Comparison of ENCODE assay signal across 12 cellular contexts in genomic region chr12:119642986-119643385, GRCh38. TPM values are rescaled to one million over a fixed set of nuclear protein-coding genes. Genes with fewer than 3 reads are reported as not detected.
DNase-seq lines count a peak whose midpoint lies in the region; ATAC-seq, FAIRE-seq and TF ChIP-seq lines count a peak whose summit lies in the region.
"Had no signal": no experiment of that assay in that cellular context is flagged by ENCODE, and none has a peak within 500 bp of the region (broad histone marks: within the 10 kb centered on the region; RNA-seq: fewer than 3 reads in every experiment).

No MANE protein-coding gene starts in this region.

- H3K79me2 ChIP-seq in DND-41 (ENCODE audit: insufficient read depth, low read length) (no peaks in the 10 kb centered on the region), K562 (ENCODE audit: control insufficient read depth, insufficient read depth, low read length) (no peaks in the 10 kb centered on the region), neural progenitor cell (ENCODE audit: low read depth) (no peaks in the 10 kb centered on the region)

- H3K27me3 ChIP-seq in DND-41 (ENCODE audit: insufficient read depth, low read length, poor library complexity) = no peaks in the 10 kb centered on the region
- H3K27me3 ChIP-seq in K562 (ENCODE audit: control insufficient read depth in 2 of 2, insufficient read depth in 2 of 2, low read length in 2 of 2) = peaks cover 13 to 17% of the 10 kb centered on the region in 2 experiments; a peak in 2 of 5 replicates
- peaks cover 1% of the 10 kb centered on the region for H3K27me3 ChIP-seq in neural progenitor cell
- H3K27me3 ChIP-seq: ascending aorta had no signal

- intact Hi-C loops in K562 (cut with micrococcal nuclease) (loop anchor here (10.0 kb wide), 1 partner anchor 528 kb away; no protein-coding TSS in a partner anchor), cardiac septum (cut with DNase I) (no loop called here)

- no peaks in the 10 kb centered on the region for H3K9me1 ChIP-seq in K562 (ENCODE audit: control insufficient read depth, insufficient read depth, low read length)

- no peaks in the 10 kb centered on the region for H3F3A ChIP-seq in neural progenitor cell (ENCODE audit: low read depth)

- no peaks in the 10 kb centered on the region for H3K36me3 Mint-ChIP-seq in neural progenitor cell

- no peaks in the 10 kb centered on the region for H3K4me1 Mint-ChIP-seq in neural progenitor cell

- 2% methylated on average over 4 of the region's 4 CpGs for WGBS in K562 (ENCODE audit: insufficient coverage, low coverage, missing lambda C conversion rate)

- H3K27ac ChIP-seq in DND-41 (ENCODE audit: low read length) = no peak overlapping the region
- no peak overlapping the region for H3K27ac ChIP-seq in K562 (ENCODE audit: extremely low read depth, low read depth, low read length)
- no peak overlapping the region for H3K27ac ChIP-seq in neural progenitor cell
- H3K27ac ChIP-seq: ascending aorta had no signal

- in situ Hi-C loops in K562 (cut with MboI) = no loop called here

- H3K4me2 ChIP-seq in DND-41 (ENCODE audit: insufficient read depth, low read length) (no peak overlapping the region), K562 (ENCODE audit: insufficient read depth, low read length) (no peak overlapping the region), neural progenitor cell (no peak overlapping the region)

- no peaks in the 10 kb centered on the region for H3K36me3 ChIP-seq in DND-41 (ENCODE audit: insufficient read depth, low read length)
- no peaks in the 10 kb centered on the region for H3K36me3 ChIP-seq in K562 (ENCODE audit: control insufficient read depth, insufficient read depth, low read length)
- H3K36me3 ChIP-seq in neural progenitor cell = no peaks in the 10 kb centered on the region
- H3K36me3 ChIP-seq: ascending aorta had no signal

- no peaks in the 10 kb centered on the region for H3K9me3 ChIP-seq in DND-41 (ENCODE audit: insufficient read depth, low read length, severe bottlenecking)
- H3K9me3 ChIP-seq in K562 (replicated peaks; ENCODE audit: control insufficient read depth, insufficient read depth, low read depth, low read length) = no peaks in the 10 kb centered on the region
- H3K9me3 ChIP-seq in neural progenitor cell (ENCODE audit: low read depth) = no peaks in the 10 kb centered on the region
- H3K9me3 ChIP-seq: ascending aorta had no signal

- H3K9ac ChIP-seq in DND-41 (ENCODE audit: low read depth, low read length) (no peak overlapping the region), K562 (ENCODE audit: insufficient read depth in 1 of 2, low read depth in 2 of 2, low read length in 2 of 2) (no peak overlapping the region), neural progenitor cell (no peak overlapping the region)

- POLR2A ChIA-PET in HEK293T (lab: Yijun Ruan, JAX) (no interaction called here), K562 (lab: Yijun Ruan, JAX) (interaction anchor here (0.6 to 1.5 kb wide), 5 partner anchors 9 to 521 kb away, joined by 3 to 5 read pairs (median 3); no protein-coding TSS in a partner anchor)

- no peak overlapping the region for H2AFZ ChIP-seq in DND-41 (ENCODE audit: low read depth, low read length)
- H2AFZ ChIP-seq in K562 (ENCODE audit: low read depth, low read length) = no peak overlapping the region
- H2AFZ ChIP-seq in neural progenitor cell (replicated peaks) = no peak overlapping the region

- no peak for ATAC-seq in DND-41 (ENCODE audit: insufficient read depth, low read depth)
- ATAC-seq in K562 = peak; percentile 87
- no peak for ATAC-seq in HG03025 (IDR thresholded peaks at IDR 0.05; ENCODE audit: low FRiP score, unreplicated experiment)
- no peak for ATAC-seq in HG02763 (IDR thresholded peaks at IDR 0.05; ENCODE audit: unreplicated experiment)

- DNase-seq in DND-41 (no peak), HEK293T (ENCODE audit: extremely low spot score) (peak; percentile 10), K562 (ENCODE audit: extremely low read depth in 1 of 4, low spot score in 3 of 4) (peak; percentile 29 to 38 (median 35)), neural progenitor cell (ENCODE audit: low spot score) (peak; percentile 41), cardiac septum (ENCODE audit: low spot score) (no peak)
- DNase-seq: activated T-cell treated with anti-CD3 and anti-CD28 coated beads, Interleukin-2, amount 50 U/mL, for 48 hours; MM.1S; SHP77 had no signal

- H4K20me1 ChIP-seq in DND-41 (ENCODE audit: insufficient read depth, low read length) (no peaks in the 10 kb centered on the region), K562 (replicated peaks; ENCODE audit: control insufficient read depth, insufficient read depth, low read length) (no peaks in the 10 kb centered on the region), neural progenitor cell (ENCODE audit: low read depth) (no peaks in the 10 kb centered on the region)

- TF ChIP-seq CTCF in DND-41 (IDR thresholded peaks at IDR 0.05; ENCODE audit: borderline replicate concordance, extremely low read depth, low read length, poor library complexity, severe bottlenecking) = peak; percentile 46
- TF ChIP-seq CTCF in K562 (IDR thresholded peaks at IDR 0.05 in 2 of 3, conservative IDR thresholded peaks at IDR 0.05 in 1 of 3; ENCODE audit: insufficient read depth in 2 of 3, low read depth in 1 of 3, low read length in 3 of 3) = peak; percentile 60 to 73 (median 61)
- peak; percentile 65 for TF ChIP-seq CTCF in neural progenitor cell (IDR thresholded peaks at IDR 0.05)

- H3K9me3 Mint-ChIP-seq in neural progenitor cell = peaks cover 2% of the 10 kb centered on the region

- TF ChIP-seq RAD21 in K562 (CRISPR knock-in tag; conservative IDR thresholded peaks at IDR 0.05 in 1 of 2, IDR thresholded peaks at IDR 0.05 in 1 of 2) = no peak

- no peak overlapping the region for H3K27ac Mint-ChIP-seq in neural progenitor cell

- no peak for TF ChIP-seq EP300 in K562 (IDR thresholded peaks at IDR 0.05; ENCODE audit: low read length)

- CTCF ChIA-PET in HEK293T (lab: Yijun Ruan, JAX) = interaction anchor here (0.6 to 1.5 kb wide), 5 partner anchors 10 to 40 kb away, joined by 3 to 6 read pairs (median 4); no protein-coding TSS in a partner anchor
- CTCF ChIA-PET in K562 (lab: Yijun Ruan, JAX; ENCODE audit: low intra/inter-chr PET ratio) = interaction anchor here (0.7 to 0.8 kb wide), 2 partner anchors 16 to 390 kb away, joined by 3 read pairs; no protein-coding TSS in a partner anchor

- no peak overlapping the region for H3K4me3 ChIP-seq in DND-41 (ENCODE audit: low read depth in 1 of 2, low read length in 2 of 2)
- no peak overlapping the region for H3K4me3 ChIP-seq in K562
- H3K4me3 ChIP-seq in neural progenitor cell = no peak overlapping the region
- H3K4me3 ChIP-seq: ascending aorta had no signal

- no TSS peak for BruUV-seq in K562 (replicated peaks; lab: Mats Ljungman, UMichigan)

- no peaks in the 10 kb centered on the region for H3K27me3 Mint-ChIP-seq in neural progenitor cell (ENCODE audit: insufficient read depth, low read depth)

- TF ChIP-seq POLR2A in K562 (conservative IDR thresholded peaks at IDR 0.05) = no peak

- FAIRE-seq in K562 (lab: Jason Lieb, UNC) = no peak
- FAIRE-seq: GM12892 had no signal

- H3K4me3 Mint-ChIP-seq in neural progenitor cell = no peak overlapping the region

- H3K4me1 ChIP-seq in DND-41 (ENCODE audit: insufficient read depth, low read length) = no peaks in the 10 kb centered on the region
- no peaks in the 10 kb centered on the region for H3K4me1 ChIP-seq in K562 (replicated peaks in 1 of 2; ENCODE audit: control insufficient read depth in 2 of 2, insufficient read depth in 2 of 2, low read length in 2 of 2)
- no peaks in the 10 kb centered on the region for H3K4me1 ChIP-seq in neural progenitor cell
- H3K4me1 ChIP-seq: ascending aorta had no signal

RNA-seq across cellular contexts. Expression of gene PRKAB1, which starts 24.9 kb away (rescaled TPM):
- total RNA-seq in K562 (2011; cell fraction: chromatin; rRNA removed; ENCODE audit: low replicate concordance) = 108 and 130 TPM in 2 replicates
- total RNA-seq in K562 (2011; cell fraction: nucleolus; rRNA removed) = 98.2 and 105 TPM in 2 replicates
- total RNA-seq in K562 (2011; cell fraction: nucleoplasm; rRNA removed) = 109 and 139 TPM in 2 replicates
- total RNA-seq in K562 (2014; rRNA removed) = 45.3 and 59.7 TPM in 2 replicates
- 48.8 and 54.3 TPM in 2 replicates for total RNA-seq in K562 (2014; rRNA removed; fragmentation: Illumina TruSeq; extraction: Trizol)
- total RNA-seq in K562 (2015; rRNA removed; fragmentation: Illumina TruSeq; extraction: Trizol) = 57.4 and 63.8 TPM in 2 replicates
- total RNA-seq in K562 (2021) = 83.8 and 93.8 TPM in 2 replicates
- 85.7 and 137 TPM in 2 replicates for polyA plus RNA-seq in K562 (2011; rRNA removed)
- 83.7 and 86.2 TPM in 2 replicates for polyA plus RNA-seq in K562 (2011; cell fraction: cytosol; rRNA removed)
- polyA plus RNA-seq in K562 (2011; cell fraction: nucleus; rRNA removed) = 173 and 183 TPM in 2 replicates
- 59.1 and 104 TPM in 2 replicates for polyA plus RNA-seq in K562 (2012)
- 83.1 and 94.2 TPM in 2 replicates for polyA plus RNA-seq in K562 (2014; fragmentation: Illumina TruSeq; extraction: Trizol)
- 10 to 100 TPM; 32.6 to 38.2 TPM for polyA plus RNA-seq in K562 (2014; fragmentation: Nextera tagmentation; extraction: Ambion mirVana)
- 62.8 and 64.8 TPM in 2 replicates for polyA plus RNA-seq in K562 (2014; rRNA removed)
- 66.6 and 90.9 TPM in 2 replicates for polyA minus RNA-seq in K562 (2011; rRNA and poly(A)+ RNA removed)
- polyA minus RNA-seq in K562 (2011; cell fraction: cytosol; rRNA and poly(A)+ RNA removed) = 62.9 and 70.8 TPM in 2 replicates
- 80.4 and 108 TPM in 2 replicates for polyA minus RNA-seq in K562 (2011; cell fraction: nucleus; rRNA and poly(A)+ RNA removed)
- 24.5 and 25.3 TPM in 2 replicates for total RNA-seq in neural progenitor cell (ENCODE audit: low replicate concordance)
- total RNA-seq in cardiac septum = 12.2 TPM

RNA-seq across cellular contexts. Expression of gene TMEM233, which starts 49.4 kb away (rescaled TPM):
- total RNA-seq in K562 (2011; cell fraction: chromatin; rRNA removed; ENCODE audit: low replicate concordance) = 0.18 and 0.19 TPM in 2 replicates
- 0.17 TPM in 1 of 2 replicates, not detected in the other for total RNA-seq in K562 (2011; cell fraction: nucleolus; rRNA removed)
- 0.38 TPM in 1 of 2 replicates, not detected in the other for total RNA-seq in K562 (2011; cell fraction: nucleoplasm; rRNA removed)
- total RNA-seq in K562 (2014; rRNA removed) (0.12 TPM in 1 of 2 replicates, not detected in the other), K562 (2014; rRNA removed; fragmentation: Illumina TruSeq; extraction: Trizol) (0.07 and 0.41 TPM in 2 replicates), K562 (2015; rRNA removed; fragmentation: Illumina TruSeq; extraction: Trizol) (0.04 TPM in 1 of 2 replicates, not detected in the other), K562 (2021) (0.04 TPM in 1 of 2 replicates, not detected in the other), neural progenitor cell (ENCODE audit: low replicate concordance) (not detected in 2 replicates), cardiac septum (1.2 TPM)
- polyA plus RNA-seq in K562 (2011; rRNA removed) (0.14 TPM in 1 of 2 replicates, not detected in the other), K562 (2014; fragmentation: Illumina TruSeq; extraction: Trizol) (0.06 and 0.10 TPM in 2 replicates), K562 (2014; fragmentation: Nextera tagmentation; extraction: Ambion mirVana) (under 1 TPM; 0.04 TPM), K562 (2014; rRNA removed) (0.17 TPM in 1 of 2 replicates, not detected in the other)
- polyA plus RNA-seq in K562 (2011; cell fraction: cytosol; rRNA removed) = 0.07 TPM in 1 of 2 replicates, not detected in the other
- 0.09 TPM in 1 of 2 replicates, not detected in the other for polyA plus RNA-seq in K562 (2011; cell fraction: nucleus; rRNA removed)
- polyA plus RNA-seq in K562 (2012) = 0.17 and 0.20 TPM in 2 replicates
- not detected in 2 replicates for polyA minus RNA-seq in K562 (2011; rRNA and poly(A)+ RNA removed)
- not detected in 2 replicates for polyA minus RNA-seq in K562 (2011; cell fraction: cytosol; rRNA and poly(A)+ RNA removed)
- polyA minus RNA-seq in K562 (2011; cell fraction: nucleus; rRNA and poly(A)+ RNA removed) = not detected in 2 replicates
- total RNA-seq: ascending aorta had no signal

Comparison
In these comparisons a context has a peak if more than half of its experiments do, and no peak if none do; other contexts are left out.
1. DNase-seq: peak in HEK293T (single experiment), K562 (4 of 4) and neural progenitor cell (single experiment); none in DND-41 (single experiment) and cardiac septum (single experiment).
2. Peak in every context shown above with its lines, with median percentiles within 50 percentile points of each other: CTCF ChIP-seq.